In the genomic region with DNA sequence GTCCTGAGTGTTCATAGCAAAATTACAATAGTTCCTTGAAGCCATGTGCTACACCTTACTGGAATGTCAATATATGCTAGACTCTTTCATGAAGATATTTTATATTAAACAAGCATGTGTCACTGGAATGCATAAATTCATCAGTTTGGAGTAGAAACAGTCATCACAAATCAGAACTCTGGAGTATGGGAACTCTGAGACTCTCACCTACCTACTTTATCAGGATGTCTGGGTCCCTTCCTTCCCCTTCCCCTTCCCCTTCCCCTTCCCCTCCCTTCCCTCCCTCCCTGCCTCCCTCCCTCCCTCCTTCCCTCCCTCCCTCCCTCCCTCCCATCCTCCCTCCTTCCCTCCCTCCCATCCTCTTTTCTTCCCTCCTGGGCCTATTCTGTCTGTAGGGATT, we compare ENCODE assay signal across 20 cellular contexts.
"Had no signal": no experiment of that assay in that cellular context is flagged by ENCODE, and none has a peak within 500 bp of the region (broad histone marks: within the 10 kb centered on the region; RNA-seq: fewer than 3 reads in every experiment).

No MANE protein-coding gene starts in this region.

- H3K9me3 ChIP-seq: esophagus muscularis mucosa, left ventricle myocardium inferior, lower lobe of right lung, sigmoid colon, thoracic aorta, transverse colon had no signal

- H3K4me3 ChIP-seq: esophagus muscularis mucosa, left ventricle myocardium inferior, lower lobe of right lung, sigmoid colon, skin epidermis, thoracic aorta, transverse colon had no signal

- H3K27ac ChIP-seq: esophagus muscularis mucosa, foreskin keratinocyte, left ventricle myocardium inferior, lower lobe of right lung, sigmoid colon, skin epidermis, thoracic aorta, transverse colon had no signal

- H3K4me1 ChIP-seq: esophagus muscularis mucosa, foreskin keratinocyte, left ventricle myocardium inferior, lower lobe of right lung, sigmoid colon, transverse colon had no signal

- ATAC-seq: foreskin keratinocyte; lower lobe of right lung; naive thymus-derived CD4-positive, alpha-beta T cell; stimulated activated naive B cell treated with anti-CD40 and anti-IgM and Interleukin-4, amounts not matched to agents 10 μg/mL and 1 μg/mL and 100 μg/mL, for 72 hours; stimulated activated naive CD8-positive, alpha-beta T cell treated with anti-CD3 and anti-CD28 coated beads, Interleukin-15, amount 100 ng/mL, for 72 hours had no signal

- H3K36me3 ChIP-seq: esophagus muscularis mucosa, left ventricle myocardium inferior, lower lobe of right lung, sigmoid colon, thoracic aorta, transverse colon had no signal

- DNase-seq: effector memory CD4-positive, alpha-beta T cell; kidney; left cardiac atrium; left ventricle myocardium inferior; lower lobe of right lung; mesendoderm; naive thymus-derived CD4-positive, alpha-beta T cell; nephron progenitor cell; posterior cingulate gyrus; sigmoid colon; stimulated activated CD4-positive, alpha-beta T cell treated with anti-CD3 and anti-CD28 coated beads, Interleukin-2, amount 100 ng/mL, for 24 hours; stimulated activated CD4-positive, alpha-beta T cell treated with anti-CD3 and anti-CD28 coated beads, Interleukin-4, amount 100 ng/mL, for 4 hours; stimulated activated naive B cell treated with anti-CD40 and anti-IgM and Interleukin-4, amounts not matched to agents 10 μg/mL and 1 μg/mL and 100 μg/mL, for 72 hours; stimulated activated naive CD8-positive, alpha-beta T cell treated with anti-CD3 and anti-CD28 coated beads, Interleukin-15, amount 100 ng/mL, for 72 hours; substantia nigra; transverse colon had no signal

- H3K27me3 ChIP-seq: esophagus muscularis mucosa, foreskin keratinocyte, sigmoid colon, transverse colon had no signal
